In the genomic region with DNA sequence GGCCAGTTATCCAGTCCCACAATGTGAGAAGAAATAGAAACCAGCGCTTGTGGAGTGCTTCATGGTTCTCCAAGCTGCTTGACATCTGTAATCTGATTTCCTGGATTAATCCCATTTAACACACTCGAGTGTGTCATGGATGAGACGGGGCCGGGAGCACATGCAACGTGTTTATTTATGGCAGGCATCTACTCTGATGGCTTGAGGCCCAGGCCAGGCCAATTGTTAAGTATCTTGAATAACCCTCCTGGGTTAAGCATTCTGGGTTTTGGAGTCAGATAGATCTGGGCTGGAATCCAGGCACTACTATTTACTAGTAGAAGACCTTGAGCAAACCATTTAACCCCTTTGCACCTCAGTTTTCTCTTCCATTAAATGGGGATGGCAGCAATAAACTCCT, we compare ENCODE assay signal across 23 cellular contexts. TPM values are rescaled to one million over a fixed set of nuclear protein-coding genes. Genes with fewer than 3 reads are reported as not detected.
"Had no signal": no experiment of that assay in that cellular context is flagged by ENCODE, and none has a peak within 500 bp of the region (broad histone marks: within the 10 kb centered on the region; RNA-seq: fewer than 3 reads in every experiment).

No MANE protein-coding gene starts in this region.

- H3K27ac Mint-ChIP-seq: activated naive CD8-positive, alpha-beta T cell; endodermal cell; mesothelial cell of epicardium; progenitor cell of endocrine pancreas; T-cell; T-helper 2 cell treated with Interferon-gamma antibody and Interleukin-4, amounts not matched to agents 5 μg/mL and 100 μg/mL, for 36 hours had no signal

- ATAC-seq: left colon; naive thymus-derived CD8-positive, alpha-beta T cell; T-cell had no signal

- H3K27me3 ChIP-seq: upper lobe of left lung had no signal

- H3K4me3 ChIP-seq: coronary artery, esophagus squamous epithelium, heart left ventricle, spleen, thoracic aorta, upper lobe of left lung had no signal

- H3K4me1 Mint-ChIP-seq: mesothelial cell of epicardium had no signal

- H3K9me3 ChIP-seq: esophagus squamous epithelium, heart left ventricle, spleen, thoracic aorta, upper lobe of left lung had no signal

- H3K27ac ChIP-seq: coronary artery, esophagus squamous epithelium, heart left ventricle, spleen, thoracic aorta, upper lobe of left lung had no signal

- DNase-seq: activated T-cell treated with anti-CD3 and anti-CD28 coated beads, Interleukin-2, amount 50 U/mL, for 1 hour; cerebellar nuclear complex; endodermal cell; esophagus squamous epithelium; left colon; mammary epithelial cell; naive thymus-derived CD8-positive, alpha-beta T cell; retina; spleen; stimulated activated CD4-positive, alpha-beta T cell treated with anti-CD3 and anti-CD28 coated beads, Interleukin-4, amount 100 ng/mL, for 1 hour; stimulated activated naive CD4-positive, alpha-beta T cell; T-cell had no signal

- H3K9me3 Mint-ChIP-seq: endodermal cell; mesothelial cell of epicardium; naive thymus-derived CD8-positive, alpha-beta T cell; T-cell; T-helper 2 cell treated with Interferon-gamma antibody and Interleukin-4, amounts not matched to agents 5 μg/mL and 100 μg/mL, for 36 hours had no signal

- H3K36me3 ChIP-seq: esophagus squamous epithelium, heart left ventricle, spleen, thoracic aorta, upper lobe of left lung had no signal

- FAIRE-seq: islet of Langerhans had no signal

- H3K4me3 Mint-ChIP-seq: activated naive CD8-positive, alpha-beta T cell; endodermal cell; mesothelial cell of epicardium; naive thymus-derived CD8-positive, alpha-beta T cell; T-cell; T-helper 2 cell treated with Interferon-gamma antibody and Interleukin-4, amounts not matched to agents 5 μg/mL and 100 μg/mL, for 36 hours had no signal

- H3K36me3 Mint-ChIP-seq: activated naive CD8-positive, alpha-beta T cell; mesothelial cell of epicardium; naive thymus-derived CD8-positive, alpha-beta T cell; T-cell had no signal

RNA-seq across cellular contexts. Expression of a gene that starts 37.5 kb away (rescaled TPM):
- total RNA-seq: endodermal cell, fibroblast of villous mesenchyme, mesothelial cell of epicardium, osteocyte, progenitor cell of endocrine pancreas had no signal
